1 cellular context compared by ENCODE assay signal in genomic region chr1:58169160-58169559, GRCh38.
TF ChIP-seq lines count a peak whose summit lies in the region.

No MANE protein-coding gene starts in this region.

TF ChIP-seq in GM23338, 12 proteins besides CTCF, POLR2A, EP300 and RAD21 (continued from another document):
- peak; percentile 71; the same call in 1 of the 2 replicates for TF ChIP-seq ZNF462 (CRISPR knock-in tag; IDR thresholded peaks at IDR 0.05)
